Comparison of ENCODE assay signal across 28 cellular contexts in genomic region chr5:95762681-95763041, GRCh38. TPM values are rescaled to one million over a fixed set of nuclear protein-coding genes. Genes with fewer than 3 reads are reported as not detected.
DNase-seq lines count a peak whose midpoint lies in the region; ATAC-seq and TF ChIP-seq lines count a peak whose summit lies in the region.
"Had no signal": no experiment of that assay in that cellular context is flagged by ENCODE, and none has a peak within 500 bp of the region (broad histone marks: within the 10 kb centered on the region; RNA-seq: fewer than 3 reads in every experiment).

No MANE protein-coding gene starts in this region.

- H4K20me1 ChIP-seq in BLaER1 treated with 17β-estradiol and CSF1 and Interleukin-3, amounts not matched to agents 10 nM and 100 nM: no peaks in the 10 kb centered on the region; a peak in 1 of 22 replicates
- H4K20me1 ChIP-seq in OCI-LY7 (ENCODE audit: insufficient read depth, low read length): no peaks in the 10 kb centered on the region

- CTCF ChIA-PET in OCI-LY7 (lab: Charles Lee; ENCODE audit: unreplicated experiment): no interaction called here

- TF ChIP-seq CTCF in OCI-LY7 (conservative IDR thresholded peaks at IDR 0.05; ENCODE audit: low read length) (no peak), parathyroid adenoma (IDR thresholded peaks at IDR 0.05) (no peak)

- H3K4me2 ChIP-seq in BLaER1 treated with 17β-estradiol and CSF1 and Interleukin-3, amounts not matched to agents 10 nM and 100 nM: peak overlapping the region; percentile 58 to 90 (median 75); a peak in 21 of 22 replicates
- no peak overlapping the region for H3K4me2 ChIP-seq in OCI-LY7 (ENCODE audit: low read length)
- no peak overlapping the region for H3K4me2 ChIP-seq in parathyroid adenoma (ENCODE audit: low read length)
- H3K4me2 ChIP-seq: hepatocyte had no signal

- WGBS in aorta, 2 donors: 86 to 87% methylated on average over 4 of the region's 4 CpGs

- H3K27ac ChIP-seq in BLaER1 treated with 17β-estradiol and CSF1 and Interleukin-3, amounts not matched to agents 10 nM and 100 nM: peak overlapping the region in 8 of 11 experiments; percentile 83 to 88 (median 86); a peak in 14 of 22 replicates
- H3K27ac ChIP-seq in OCI-LY7 (ENCODE audit: low read depth, low read length, poor library complexity, severe bottlenecking) (no peak overlapping the region), parathyroid adenoma (no peak overlapping the region), aorta (ENCODE audit: low read depth in 1 of 2, low read length in 2 of 2) (no peak overlapping the region)
- H3K27ac ChIP-seq: coronary artery, gastrocnemius medialis had no signal

- intact Hi-C loops in OCI-LY7 (cut with micrococcal nuclease; ENCODE audit: unreplicated experiment) (loop anchor here (5.0 kb wide), 1 partner anchor 205 kb away; the partner anchor contains the start of gene ARSK), aorta (cut with DNase I) (no loop called here)

- H3K27me3 ChIP-seq in BLaER1 treated with 17β-estradiol and CSF1 and Interleukin-3, amounts not matched to agents 10 nM and 100 nM: no peaks in the 10 kb centered on the region
- H3K27me3 ChIP-seq in parathyroid adenoma (ENCODE audit: control insufficient read depth, insufficient read depth, low read length) (no peaks in the 10 kb centered on the region), aorta (ENCODE audit: control insufficient read depth in 1 of 2, insufficient read depth in 2 of 2, low read length in 1 of 2) (no peaks in the 10 kb centered on the region)
- H3K27me3 ChIP-seq: gastrocnemius medialis, hepatocyte, Peyer's patch had no signal

- H3K4me1 ChIP-seq in BLaER1 treated with 17β-estradiol and CSF1 and Interleukin-3, amounts not matched to agents 10 nM and 100 nM: peaks cover 42 to 51% (median 48%) of the 10 kb centered on the region in 10 experiments
- H3K4me1 ChIP-seq in OCI-LY7 (ENCODE audit: insufficient read depth, low read length, poor library complexity, severe bottlenecking) (peaks cover 32% of the 10 kb centered on the region), parathyroid adenoma (peaks cover 16% of the 10 kb centered on the region), aorta (ENCODE audit: control insufficient read depth in 1 of 2, insufficient read depth in 2 of 2, low read length in 2 of 2) (no peaks in the 10 kb centered on the region)

- no peak for DNase-seq in OCI-LY7 (ENCODE audit: low spot score)
- DNase-seq in fibroblast of peridontal ligament (ENCODE audit: extremely low read depth): peak; percentile 19
- no peak for DNase-seq in aorta
- no peak for DNase-seq in germinal center (ENCODE audit: low spot score)
- no peak for DNase-seq in activated gamma-delta T cell treated with Interleukin-2 at 50 U/mL for 16 hours
- DNase-seq: activated CD4-positive, alpha-beta T cell treated with anti-CD3 and anti-CD28 coated beads, Interleukin-2, amount 50 U/mL, for 1 hour; activated CD8-positive, alpha-beta memory T cell treated with anti-CD3 and anti-CD28 coated beads, Interleukin-2, amount 10 ng/mL, durations not matched to agents 7 days and 5 days; activated naive CD4-positive, alpha-beta T cell treated with anti-CD3 and anti-CD28 coated beads for 36 hours; activated T-cell treated with anti-CD3 and anti-CD28 coated beads, Interleukin-2, amount 50 U/mL, for 72 hours; amniotic stem cell; CD4-positive, alpha-beta memory T cell; gastrocnemius medialis; NCI-H1105 treated with DMSO at 0.1 percent for 48 hours; NCI-H1930; NCI-H524 treated with DMSO at 0.1 percent for 48 hours; nephron progenitor cell; Peyer's patch; posterior cingulate gyrus; SIG-M5; stimulated activated CD4-positive, alpha-beta T cell treated with anti-CD3 and anti-CD28 coated beads, Interleukin-4, amount 100 ng/mL, for 24 hours; T1000 had no signal

- no peaks in the 10 kb centered on the region for H3K9me3 ChIP-seq in BLaER1 treated with 17β-estradiol and CSF1 and Interleukin-3, amounts not matched to agents 10 nM and 100 nM (replicated peaks in 1 of 11)
- H3K9me3 ChIP-seq in OCI-LY7 (ENCODE audit: low read length) (no peaks in the 10 kb centered on the region), parathyroid adenoma (ENCODE audit: control insufficient read depth, low read length) (no peaks in the 10 kb centered on the region), aorta (ENCODE audit: control insufficient read depth, low read length) (no peaks in the 10 kb centered on the region)
- H3K9me3 ChIP-seq: gastrocnemius medialis, Peyer's patch had no signal

- H3K9me2 ChIP-seq in OCI-LY7 (ENCODE audit: insufficient read depth, low read length): no peaks in the 10 kb centered on the region

- H3K79me2 ChIP-seq in OCI-LY7 (ENCODE audit: insufficient read depth, low read depth, low read length): no peaks in the 10 kb centered on the region
- H3K79me2 ChIP-seq in parathyroid adenoma: no peaks in the 10 kb centered on the region

- no peak overlapping the region for H3K4me3 ChIP-seq in BLaER1 treated with 17β-estradiol and CSF1 and Interleukin-3, amounts not matched to agents 10 nM and 100 nM
- H3K4me3 ChIP-seq in OCI-LY7 (ENCODE audit: low read depth, low read length, poor library complexity, severe bottlenecking): no peak overlapping the region
- no peak overlapping the region for H3K4me3 ChIP-seq in parathyroid adenoma (ENCODE audit: low read depth, low read length)
- no peak overlapping the region for H3K4me3 ChIP-seq in aorta (ENCODE audit: low read length in 2 of 2)
- H3K4me3 ChIP-seq: coronary artery, gastrocnemius medialis, hepatocyte, Peyer's patch had no signal

- POLR2A ChIA-PET in OCI-LY7 (lab: Charles Lee): interaction anchor here (0.5 to 1.7 kb wide), 7 partner anchors 9 to 96 kb away, joined by 3 to 9 read pairs (median 4); no protein-coding TSS in a partner anchor

- ATAC-seq in HG02610 (IDR thresholded peaks at IDR 0.05; ENCODE audit: unreplicated experiment) (no peak), aorta (ENCODE audit: low FRiP score) (no peak)
- ATAC-seq: activated CD8-positive, alpha-beta memory T cell treated with anti-CD3 and anti-CD28 coated beads, Interleukin-2, amount 10 ng/mL, durations not matched to agents 7 days and 5 days; activated T-cell treated with anti-CD3 and anti-CD28 coated beads, Interleukin-2, amount 50 U/mL, for 72 hours; gastrocnemius medialis; sciatic nerve; stimulated activated effector memory CD8-positive, alpha-beta T cell treated with anti-CD3 and anti-CD28 coated beads, Interleukin-12 subunit alpha, Interleukin-12 subunit beta, amount 100 ng/mL, for 72 hours had no signal

- H3K9ac ChIP-seq in BLaER1 treated with 17β-estradiol and CSF1 and Interleukin-3, amounts not matched to agents 10 nM and 100 nM: no peak overlapping the region; a peak in 1 of 22 replicates
- no peak overlapping the region for H3K9ac ChIP-seq in parathyroid adenoma

- peak overlapping the region; percentile 99; the same call in 1 of the 2 replicates for H2AFZ ChIP-seq in OCI-LY7 (ENCODE audit: low read length)
- peak overlapping the region; percentile 8 for H2AFZ ChIP-seq in parathyroid adenoma
- H2AFZ ChIP-seq: hepatocyte had no signal

- BruUV-seq in OCI-LY7 (replicated peaks; lab: Mats Ljungman, UMichigan): no TSS peak

- H3K36me3 ChIP-seq in BLaER1 treated with 17β-estradiol and CSF1 and Interleukin-3, amounts not matched to agents 10 nM and 100 nM: peaks cover 24 to 53% (median 44%) of the 10 kb centered on the region in 11 experiments
- H3K36me3 ChIP-seq in OCI-LY7 (ENCODE audit: insufficient read depth, low read length): no peaks in the 10 kb centered on the region
- H3K36me3 ChIP-seq in parathyroid adenoma (ENCODE audit: control insufficient read depth, insufficient read depth, low read length): no peaks in the 10 kb centered on the region
- peaks cover 0 to 2% of the 10 kb centered on the region in 2 donors for H3K36me3 ChIP-seq in aorta (ENCODE audit: control insufficient read depth in 1 of 2, insufficient read depth in 2 of 2, low read length in 1 of 2)

RNA-seq across cellular contexts. Expression of gene RHOBTB3, which starts 31.5 kb away (rescaled TPM):
- 0.93 and 4.0 TPM in 2 replicates for total RNA-seq in OCI-LY7 (2014; rRNA removed; shearing (Covaris generic))
- total RNA-seq in OCI-LY7 (2022) (0.51 and 0.81 TPM in 2 replicates), aorta (10 to 100 TPM; 36.8 to 53.2 TPM)
- 10 to 100 TPM; 11.8 to 13.4 TPM for polyA plus RNA-seq in aorta

RNA-seq across cellular contexts. Expression of gene GLRX, which starts 59.9 kb away (rescaled TPM):
- 26.7 and 80.5 TPM in 2 replicates for total RNA-seq in OCI-LY7 (2014; rRNA removed; shearing (Covaris generic))
- 49.3 and 52.9 TPM in 2 replicates for total RNA-seq in OCI-LY7 (2022)
- 10 to 100 TPM; 38.5 to 44.7 TPM for total RNA-seq in aorta
- 100 to 1,000 TPM in 1 of 2 donors, 10 to 100 TPM in 1; 68.6 to 161 TPM for polyA plus RNA-seq in aorta

Comparison
In these comparisons a context has a peak if more than half of its experiments do, and no peak if none do; other contexts are left out.
1. H3K27ac ChIP-seq: peak in BLaER1 treated with 17β-estradiol and CSF1 and Interleukin-3, amounts not matched to agents 10 nM and 100 nM (8 of 11); none in OCI-LY7 (single experiment), parathyroid adenoma (single experiment) and aorta (0 of 2).
2. H3K4me2 ChIP-seq: peak in BLaER1 treated with 17β-estradiol and CSF1 and Interleukin-3, amounts not matched to agents 10 nM and 100 nM (11 of 11); none in OCI-LY7 (single experiment) and parathyroid adenoma (single experiment).
3. RNA of gene RHOBTB3, which starts 31.5 kb away (total RNA-seq): 36.8 to 53.2 TPM in aorta; 0.51 to 4.0 TPM in OCI-LY7; every median in the first group is over 4 times any median in the second.